Comparison of ENCODE assay signal across 20 cellular contexts in genomic region chr6:34523441-34524206, GRCh38. TPM values are rescaled to one million over a fixed set of nuclear protein-coding genes. Genes with fewer than 3 reads are reported as not detected.
"Had no signal": no experiment of that assay in that cellular context is flagged by ENCODE, and none has a peak within 500 bp of the region (broad histone marks: within the 10 kb centered on the region; RNA-seq: fewer than 3 reads in every experiment).

No MANE protein-coding gene starts in this region.

- H3K27ac ChIP-seq: neutrophil had no signal

- H3K27me3 Mint-ChIP-seq: activated CD8-positive, alpha-beta memory T cell treated with anti-CD3 and anti-CD28 coated beads, Interleukin-2, amount 10 ng/mL, durations not matched to agents 7 days and 5 days had no signal

- H3K27ac Mint-ChIP-seq: activated CD8-positive, alpha-beta memory T cell treated with anti-CD3 and anti-CD28 coated beads, Interleukin-2, amount 10 ng/mL, durations not matched to agents 7 days and 5 days; T-cell had no signal

- H3K4me3 ChIP-seq: skin epidermis had no signal

- FAIRE-seq: astrocyte, colon, endothelial cell of umbilical vein had no signal

- H3K9me3 ChIP-seq: neutrophil had no signal

- ATAC-seq: activated CD8-positive, alpha-beta memory T cell treated with anti-CD3 and anti-CD28 coated beads, Interleukin-2, amount 10 ng/mL, durations not matched to agents 7 days and 5 days; stimulated activated naive CD8-positive, alpha-beta T cell treated with anti-CD3 and anti-CD28 coated beads, Interleukin-15, Interleukin-2, amounts not matched to agents 100 U/mL and 50 U/mL, for 24 hours; T-cell had no signal

- H3K36me3 ChIP-seq: neutrophil had no signal

- H3K4me3 Mint-ChIP-seq: activated CD8-positive, alpha-beta memory T cell treated with anti-CD3 and anti-CD28 coated beads, Interleukin-2, amount 10 ng/mL, durations not matched to agents 7 days and 5 days; T-cell had no signal

- DNase-seq: activated CD4-positive, alpha-beta T cell treated with anti-CD3 and anti-CD28 coated beads for 1 hour; activated CD4-positive, alpha-beta T cell treated with anti-CD3 and anti-CD28 coated beads, Interleukin-2, amount 50 U/mL, for 48 hours; activated CD8-positive, alpha-beta memory T cell treated with anti-CD3 and anti-CD28 coated beads, Interleukin-2, amount 10 ng/mL, durations not matched to agents 7 days and 5 days; activated effector memory CD4-positive, alpha-beta T cell treated with Interleukin-2 at 50 U/mL for 16 hours; activated naive CD4-positive, alpha-beta T cell treated with anti-CD3 and anti-CD28 coated beads, Interleukin-2, amount 50 U/mL, for 16 hours; activated T-cell treated with anti-CD3 and anti-CD28 coated beads, Interleukin-2, amount 50 U/mL, for 1 hour; foreskin fibroblast; retina; stimulated activated CD4-positive, alpha-beta T cell treated with anti-CD3 and anti-CD28 coated beads, Interleukin-4, amount 100 ng/mL, for 4 hours; stimulated activated CD8-positive, alpha-beta memory T cell treated with anti-CD3 and anti-CD28 coated beads, Interleukin-4, amount 100 ng/mL, for 48 hours; stimulated activated naive CD8-positive, alpha-beta T cell treated with anti-CD3 and anti-CD28 coated beads, Interleukin-15, Interleukin-2, amounts not matched to agents 100 U/mL and 50 U/mL, for 24 hours; T-helper 9 cell; trophoblast cell had no signal

- H3K36me3 Mint-ChIP-seq: activated CD8-positive, alpha-beta memory T cell treated with anti-CD3 and anti-CD28 coated beads, Interleukin-2, amount 10 ng/mL, durations not matched to agents 7 days and 5 days; T-cell had no signal

- H3K9me3 Mint-ChIP-seq: T-cell had no signal

RNA-seq across cellular contexts. Expression of gene SPDEF, which starts 32.5 kb away (rescaled TPM):
- total RNA-seq: endothelial cell of umbilical vein, lung microvascular endothelial cell had no signal

RNA-seq across cellular contexts. Expression of gene PACSIN1, which starts 57.7 kb away (rescaled TPM):
- total RNA-seq: endothelial cell of umbilical vein, lung microvascular endothelial cell had no signal
